In genomic region chr11:189843-190311, GRCh38 we compare ENCODE assay signal across 11 cellular contexts. TPM values are rescaled to one million over a fixed set of nuclear protein-coding genes. Genes with fewer than 3 reads are reported as not detected.
DNase-seq lines count a peak whose midpoint lies in the region; ATAC-seq and TF ChIP-seq lines count a peak whose summit lies in the region.
"Not testable (repeated sequence)": the region's sequence is repeated elsewhere in the genome, so short reads cannot be mapped to it uniquely, and the experiment has no call there.
"Had no signal": no experiment of that assay in that cellular context is flagged by ENCODE, and none has a peak within 500 bp of the region (broad histone marks: within the 10 kb centered on the region; RNA-seq: fewer than 3 reads in every experiment).

No MANE protein-coding gene starts in this region.

- not testable (repeated sequence) for H3K4me3 ChIP-seq in PC-9

- POLR2A ChIA-PET in PC-9 (lab: Charles Lee; ENCODE audit: unreplicated experiment) = not testable (repeated sequence)

- intact Hi-C loops in PC-9 (cut with micrococcal nuclease; ENCODE audit: unreplicated experiment) = not testable (repeated sequence)

- H3F3A ChIP-seq in PC-9 (ENCODE audit: insufficient read depth, low read depth) = not testable (repeated sequence)

- H3K4me2 ChIP-seq in PC-9 = not testable (repeated sequence)

- H3K27me3 Mint-ChIP-seq in activated T-cell treated with anti-CD3 and anti-CD28 coated beads, Interleukin-2, amount 50 U/mL, for 4 hours (ENCODE audit: low read depth); natural killer cell treated with Interleukin-12 subunit alpha and Interleukin-12 subunit beta and Interleukin-15 and Interleukin-18, amount 100 ng/mL, for 72 hours; type B pancreatic cell: not testable (repeated sequence)

- H3K9me2 ChIP-seq in PC-9 (ENCODE audit: insufficient read depth) = not testable (repeated sequence)

- not testable (repeated sequence) for DNase-seq in PC-9; activated T-cell treated with anti-CD3 and anti-CD28 coated beads, Interleukin-2, amount 50 U/mL, for 4 hours; natural killer cell treated with Interleukin-12 subunit alpha and Interleukin-12 subunit beta and Interleukin-15 and Interleukin-18, amount 100 ng/mL, for 72 hours (ENCODE audit: low spot score); type B pancreatic cell (ENCODE audit: extremely low spot score, unreplicated experiment)

- H3K27ac ChIP-seq in PC-9 = not testable (repeated sequence)

- not testable (repeated sequence) for H3K27ac Mint-ChIP-seq in natural killer cell treated with Interleukin-12 subunit alpha and Interleukin-12 subunit beta and Interleukin-15 and Interleukin-18, amount 100 ng/mL, for 72 hours; type B pancreatic cell

- TF ChIP-seq CTCF in PC-9 (conservative IDR thresholded peaks at IDR 0.05) (peak; percentile 19; the same call in 1 of the 2 replicates), type B pancreatic cell (conservative IDR thresholded peaks at IDR 0.05) (peak; percentile 31)

- not testable (repeated sequence) for H3K27me3 ChIP-seq in PC-9 (ENCODE audit: insufficient read depth, low read depth)

- not testable (repeated sequence) for H3K9me3 ChIP-seq in PC-9 (ENCODE audit: insufficient read depth, low read depth)

- not testable (repeated sequence) for H3K36me3 ChIP-seq in PC-9 (ENCODE audit: low read depth)

- H4K20me1 ChIP-seq in PC-9 (ENCODE audit: insufficient read depth) = not testable (repeated sequence)

- H3K36me3 Mint-ChIP-seq in activated T-cell treated with anti-CD3 and anti-CD28 coated beads, Interleukin-2, amount 50 U/mL, for 4 hours (ENCODE audit: insufficient read depth); natural killer cell treated with Interleukin-12 subunit alpha and Interleukin-12 subunit beta and Interleukin-15 and Interleukin-18, amount 100 ng/mL, for 72 hours; type B pancreatic cell: not testable (repeated sequence)

- not testable (repeated sequence) for H3K4me1 ChIP-seq in PC-9 (replicated peaks; ENCODE audit: insufficient read depth)

- not testable (repeated sequence) for BruUV-seq in PC-9 (replicated peaks; lab: Mats Ljungman, UMichigan)

- CTCF ChIA-PET in PC-9 (lab: Charles Lee) = not testable (repeated sequence)

- H3K4me1 Mint-ChIP-seq in activated T-cell treated with anti-CD3 and anti-CD28 coated beads, Interleukin-2, amount 50 U/mL, for 4 hours (ENCODE audit: low read depth); natural killer cell treated with Interleukin-12 subunit alpha and Interleukin-12 subunit beta and Interleukin-15 and Interleukin-18, amount 100 ng/mL, for 72 hours (ENCODE audit: low read depth in 2 of 2); type B pancreatic cell (ENCODE audit: unreplicated experiment): not testable (repeated sequence)

- not testable (repeated sequence) for H3K79me2 ChIP-seq in PC-9 (ENCODE audit: low read depth)

- H3K4me3 Mint-ChIP-seq in activated T-cell treated with anti-CD3 and anti-CD28 coated beads, Interleukin-2, amount 50 U/mL, for 4 hours; natural killer cell treated with Interleukin-12 subunit alpha and Interleukin-12 subunit beta and Interleukin-15 and Interleukin-18, amount 100 ng/mL, for 72 hours; type B pancreatic cell: not testable (repeated sequence)

- not testable (repeated sequence) for H2AFZ ChIP-seq in PC-9

- ATAC-seq in GM18519 (IDR thresholded peaks at IDR 0.05; ENCODE audit: low FRiP score, unreplicated experiment) (peak; percentile 53), GM21717 (IDR thresholded peaks at IDR 0.05; ENCODE audit: unreplicated experiment) (peak; percentile 59), HG03108 (IDR thresholded peaks at IDR 0.05; ENCODE audit: unreplicated experiment) (peak; percentile 81), esophagus mucosa (peak; percentile 72)
- ATAC-seq in activated T-cell treated with anti-CD3 and anti-CD28 coated beads, Interleukin-2, amount 50 U/mL, for 4 hours = peak; percentile 63 to 80
- ATAC-seq in natural killer cell treated with Interleukin-12 subunit alpha and Interleukin-12 subunit beta and Interleukin-15 and Interleukin-18, amount 100 ng/mL, for 72 hours = peak; percentile 87 to 93

- not testable (repeated sequence) for H3K9me3 Mint-ChIP-seq in activated T-cell treated with anti-CD3 and anti-CD28 coated beads, Interleukin-2, amount 50 U/mL, for 4 hours; natural killer cell treated with Interleukin-12 subunit alpha and Interleukin-12 subunit beta and Interleukin-15 and Interleukin-18, amount 100 ng/mL, for 72 hours; type B pancreatic cell

RNA-seq across cellular contexts. Expression of gene SCGB1C1, which starts 3.0 kb away (rescaled TPM):
- total RNA-seq in PC-9 (2021) (not detected in 2 replicates), esophagus mucosa (not detected), type B pancreatic cell (ENCODE audit: low replicate concordance) (not detected in 2 replicates)
- not detected for total RNA-seq in activated T-cell treated with anti-CD3 and anti-CD28 coated beads, Interleukin-2, amount 50 U/mL, for 4 hours
- not detected for total RNA-seq in natural killer cell treated with Interleukin-12 subunit alpha and Interleukin-12 subunit beta and Interleukin-15 and Interleukin-18, amount 100 ng/mL, for 72 hours
- total RNA-seq: glomerular endothelial cell, lung microvascular endothelial cell, right atrium auricular region had no signal

RNA-seq across cellular contexts. Expression of gene BET1L, which starts 17.3 kb away (rescaled TPM):
- total RNA-seq in PC-9 (2021) = 45.7 and 60.6 TPM in 2 replicates
- 10 to 100 TPM; 41.1 to 46.1 (median 42.6) TPM for total RNA-seq in activated T-cell treated with anti-CD3 and anti-CD28 coated beads, Interleukin-2, amount 50 U/mL, for 4 hours
- total RNA-seq in esophagus mucosa = 20.5 TPM
- total RNA-seq in natural killer cell treated with Interleukin-12 subunit alpha and Interleukin-12 subunit beta and Interleukin-15 and Interleukin-18, amount 100 ng/mL, for 72 hours = 10 to 100 TPM; 43.6 to 51.4 TPM
- 48.4 and 59.5 TPM in 2 replicates for total RNA-seq in type B pancreatic cell (ENCODE audit: low replicate concordance)

RNA-seq across cellular contexts. Expression of gene RIC8A, which starts 17.6 kb away (rescaled TPM):
- 115 and 129 TPM in 2 replicates for total RNA-seq in PC-9 (2021)
- 100 to 1,000 TPM; 145 to 152 (median 151) TPM for total RNA-seq in activated T-cell treated with anti-CD3 and anti-CD28 coated beads, Interleukin-2, amount 50 U/mL, for 4 hours
- 60.3 TPM for total RNA-seq in esophagus mucosa
- 100 to 1,000 TPM; 130 to 148 TPM for total RNA-seq in natural killer cell treated with Interleukin-12 subunit alpha and Interleukin-12 subunit beta and Interleukin-15 and Interleukin-18, amount 100 ng/mL, for 72 hours
- 106 and 114 TPM in 2 replicates for total RNA-seq in type B pancreatic cell (ENCODE audit: low replicate concordance)

RNA-seq across cellular contexts. Expression of gene SIRT3, which starts 46.3 kb away (rescaled TPM):
- 26.0 and 35.0 TPM in 2 replicates for total RNA-seq in PC-9 (2021)
- total RNA-seq in activated T-cell treated with anti-CD3 and anti-CD28 coated beads, Interleukin-2, amount 50 U/mL, for 4 hours = 10 to 100 TPM in 1 of 3 donors, 1 to 10 TPM in 2; 7.0 to 12.6 (median 8.3) TPM
- 6.2 TPM for total RNA-seq in esophagus mucosa
- 10 to 100 TPM; 13.7 to 16.3 TPM for total RNA-seq in natural killer cell treated with Interleukin-12 subunit alpha and Interleukin-12 subunit beta and Interleukin-15 and Interleukin-18, amount 100 ng/mL, for 72 hours
- 18.8 and 33.7 TPM in 2 replicates for total RNA-seq in type B pancreatic cell (ENCODE audit: low replicate concordance)

RNA-seq across cellular contexts. Expression of gene PSMD13, which starts 46.9 kb away (rescaled TPM):
- total RNA-seq in PC-9 (2021) (143 and 147 TPM in 2 replicates), esophagus mucosa (81.8 TPM), type B pancreatic cell (ENCODE audit: low replicate concordance) (112 and 115 TPM in 2 replicates)
- total RNA-seq in activated T-cell treated with anti-CD3 and anti-CD28 coated beads, Interleukin-2, amount 50 U/mL, for 4 hours = 100 to 1,000 TPM; 348 to 399 (median 390) TPM
- 100 to 1,000 TPM; 204 to 263 TPM for total RNA-seq in natural killer cell treated with Interleukin-12 subunit alpha and Interleukin-12 subunit beta and Interleukin-15 and Interleukin-18, amount 100 ng/mL, for 72 hours
